Comparison of ENCODE assay signal across 18 cellular contexts in the genomic region with DNA sequence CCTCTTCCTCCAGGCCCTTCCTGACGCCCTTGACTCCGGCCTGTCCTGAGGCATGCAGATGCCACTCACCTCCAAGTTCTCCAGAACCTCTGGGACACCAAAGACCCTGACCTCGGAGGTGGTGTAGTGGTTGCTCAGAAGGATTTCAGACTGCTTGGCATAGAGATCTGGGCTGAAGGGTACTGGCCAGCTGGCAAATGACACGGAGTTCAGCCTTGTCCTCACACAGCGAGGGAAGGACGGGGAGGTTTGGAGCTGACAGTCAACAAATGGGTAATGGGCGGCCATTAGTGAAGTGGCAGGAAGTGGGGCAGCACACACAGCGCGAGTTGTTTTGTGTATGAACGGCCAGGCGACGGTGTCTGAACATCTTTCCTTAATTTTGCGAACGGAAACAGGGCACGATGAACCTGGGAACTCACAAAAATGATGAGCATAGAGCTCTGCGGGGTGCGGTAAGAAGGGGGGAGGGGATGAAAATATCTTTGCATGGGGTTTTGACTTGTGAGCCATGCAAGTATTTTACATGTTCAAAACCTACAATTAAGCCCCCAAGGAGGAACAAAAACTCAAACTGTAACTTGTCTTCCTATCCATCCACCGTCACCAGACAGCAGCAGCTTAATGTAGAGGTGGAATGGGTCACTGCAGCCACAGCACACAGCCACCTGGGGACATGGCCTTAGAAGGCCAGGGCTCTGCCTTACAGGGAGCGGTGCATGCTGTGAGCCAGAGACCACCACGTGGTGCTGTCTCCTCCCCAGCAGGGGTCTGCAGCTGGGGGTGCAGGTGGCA. TPM values are rescaled to one million over a fixed set of nuclear protein-coding genes. Genes with fewer than 3 reads are reported as not detected.
DNase-seq lines count a peak whose midpoint lies in the region; ATAC-seq and TF ChIP-seq lines count a peak whose summit lies in the region.
"Had no signal": no experiment of that assay in that cellular context is flagged by ENCODE, and none has a peak within 500 bp of the region (broad histone marks: within the 10 kb centered on the region; RNA-seq: fewer than 3 reads in every experiment).

No MANE protein-coding gene starts in this region.

- DNase-seq in GM12864 (ENCODE audit: low read depth), result peak; percentile 22
- no peak for DNase-seq in GM23338 (ENCODE audit: low spot score)
- DNase-seq in psoas muscle, result peak; percentile 9 to 42
- no peak for DNase-seq in smooth muscle cell (lab: John Stamatoyannopoulos, UW; ENCODE audit: unreplicated experiment)
- DNase-seq in GM10266 (ENCODE audit: extremely low spot score), result no peak
- DNase-seq in lower lobe of right lung, result no peak
- no peak for DNase-seq in LoVo (ENCODE audit: low spot score)
- DNase-seq: activated CD4-positive, CD25-positive, alpha-beta regulatory T cell treated with anti-CD3 and anti-CD28 coated beads, Interleukin-2, amount 50 U/mL, for 72 hours; effector memory CD4-positive, alpha-beta T cell; mesenchymal stem cell; NCI-H2029; NCI-H510A had no signal

- peaks cover 7% of the 10 kb centered on the region for H3K4me1 Mint-ChIP-seq in GM23338

- H2AFZ ChIP-seq in GM23338 (peak overlapping the region; percentile 28), smooth muscle cell (ENCODE audit: low read depth) (no peak overlapping the region)

- H3F3A ChIP-seq in GM23338 (replicated peaks; ENCODE audit: low read depth), result no peaks in the 10 kb centered on the region
- H3F3A ChIP-seq in smooth muscle cell (ENCODE audit: low read depth), result no peaks in the 10 kb centered on the region

- H4K20me1 ChIP-seq in GM23338 (replicated peaks; ENCODE audit: insufficient read depth), result 0 out of 2 replicates have a peak, but pooled peaks cover 3% of the 10 kb centered on the region
- H4K20me1 ChIP-seq in smooth muscle cell (ENCODE audit: low read depth), result no peaks in the 10 kb centered on the region

- H3K4me2 ChIP-seq in GM23338 (no peak overlapping the region), smooth muscle cell (no peak overlapping the region)

- ATAC-seq in GM23338 (no peak; the same call in 2 of the 3 replicates), psoas muscle (peak in 3 of 4 donors; percentile 2 to 10 (median 7)), lower lobe of right lung (no peak)

- no peaks in the 10 kb centered on the region; the same call in 2 of the 3 replicates for H3K36me3 Mint-ChIP-seq in GM23338 (ENCODE audit: low read depth)

- no peaks in the 10 kb centered on the region for H3K9me3 ChIP-seq in psoas muscle
- H3K9me3 ChIP-seq in smooth muscle cell (replicated peaks; ENCODE audit: low read depth), result no peaks in the 10 kb centered on the region
- H3K9me3 ChIP-seq in lower lobe of right lung, result no peaks in the 10 kb centered on the region
- H3K9me3 ChIP-seq: HAP-1, SJCRH30 had no signal

- peaks cover 8% of the 10 kb centered on the region for H3K27me3 Mint-ChIP-seq in GM23338 (ENCODE audit: insufficient read depth, low read depth, poor library complexity)

- H3K79me2 ChIP-seq in GM23338 (replicated peaks; ENCODE audit: insufficient read depth) (no peaks in the 10 kb centered on the region), smooth muscle cell (ENCODE audit: low read depth) (no peaks in the 10 kb centered on the region)

- intact Hi-C loops in psoas muscle (cut with DNase I), result no loop called here
- intact Hi-C loops in lower lobe of right lung (cut with DNase I), result no loop called here

- no peak for TF ChIP-seq CTCF in GM12864 (IDR thresholded peaks at IDR 0.05; ENCODE audit: low read depth, low read length, missing control alignments)
- no peak for TF ChIP-seq CTCF in GM23338 (conservative IDR thresholded peaks at IDR 0.05; ENCODE audit: low read depth in 2 of 2)
- no peak for TF ChIP-seq CTCF in psoas muscle (IDR thresholded peaks at IDR 0.05)
- TF ChIP-seq CTCF in smooth muscle cell (IDR thresholded peaks at IDR 0.05; ENCODE audit: borderline replicate concordance, insufficient read depth, poor library complexity, severe bottlenecking), result no peak
- no peak for TF ChIP-seq CTCF in GM10266 (IDR thresholded peaks at IDR 0.05; ENCODE audit: control insufficient read depth, insufficient read depth, low read depth, missing control alignments)
- no peak for TF ChIP-seq CTCF in lower lobe of right lung (IDR thresholded peaks at IDR 0.05)

- no peak overlapping the region for H3K27ac Mint-ChIP-seq in GM23338
- H3K27ac Mint-ChIP-seq: activated T-helper 2 cell treated with anti-CD3 and anti-CD28 coated beads, Interferon-gamma antibody, Interleukin-2, Interleukin-4, amounts not matched to agents 10 μg/mL and 5 μg/mL and 100 μg/mL, durations not matched to agents 14 hours and 24 hours and 36 hours; nephron had no signal

- no peak overlapping the region for H3K4me3 Mint-ChIP-seq in GM23338
- H3K4me3 Mint-ChIP-seq: nephron had no signal

- no peak overlapping the region for H3K9ac ChIP-seq in smooth muscle cell (ENCODE audit: low read depth)

- H3K27ac ChIP-seq in GM23338 (ENCODE audit: low read depth) (no peak overlapping the region), angular gyrus (ENCODE audit: low read depth, low read length) (peak overlapping the region; percentile 5), psoas muscle (peak overlapping the region; percentile 60), smooth muscle cell (ENCODE audit: low read depth) (no peak overlapping the region), lower lobe of right lung (no peak overlapping the region)
- H3K27ac ChIP-seq: SJCRH30 had no signal

- no peaks in the 10 kb centered on the region for H3K36me3 ChIP-seq in GM23338 (ENCODE audit: insufficient read depth)
- no peaks in the 10 kb centered on the region for H3K36me3 ChIP-seq in psoas muscle (ENCODE audit: insufficient read depth in 1 of 2, low read depth in 1 of 2)
- no peaks in the 10 kb centered on the region for H3K36me3 ChIP-seq in smooth muscle cell (ENCODE audit: low read depth)
- no peaks in the 10 kb centered on the region for H3K36me3 ChIP-seq in lower lobe of right lung
- H3K36me3 ChIP-seq: HAP-1, SJCRH30 had no signal

- H3K9me2 ChIP-seq in GM23338 (ENCODE audit: insufficient read depth), result no peaks in the 10 kb centered on the region

- peaks cover 11% of the 10 kb centered on the region; the same call in 1 of the 2 replicates for H3K27me3 ChIP-seq in GM23338 (ENCODE audit: insufficient read depth)
- no peaks in the 10 kb centered on the region for H3K27me3 ChIP-seq in psoas muscle (ENCODE audit: insufficient read depth in 3 of 3, low read length in 2 of 3)
- H3K27me3 ChIP-seq in smooth muscle cell (ENCODE audit: low read depth), result peaks cover 38% of the 10 kb centered on the region
- H3K27me3 ChIP-seq in lower lobe of right lung (ENCODE audit: low read depth), result peaks cover 15% of the 10 kb centered on the region

- H3K4me3 ChIP-seq in GM12864 (ENCODE audit: low read depth, low read length), result no peak overlapping the region
- no peak overlapping the region for H3K4me3 ChIP-seq in GM23338
- no peak overlapping the region for H3K4me3 ChIP-seq in psoas muscle
- H3K4me3 ChIP-seq in smooth muscle cell, result no peak overlapping the region
- no peak overlapping the region for H3K4me3 ChIP-seq in lower lobe of right lung
- H3K4me3 ChIP-seq: HAP-1, SJCRH30 had no signal

- 75 to 84% (median 79%) methylated on average over 20 of the region's 20 CpGs for WGBS in psoas muscle, 3 donors
- WGBS in smooth muscle cell (ENCODE audit: low lambda C conversion rate), result 91% methylated on average over 20 of the region's 20 CpGs

- H3K9me3 Mint-ChIP-seq in GM23338, result peaks cover 5% of the 10 kb centered on the region; the same call in 1 of the 3 replicates
- H3K9me3 Mint-ChIP-seq: activated T-helper 2 cell treated with anti-CD3 and anti-CD28 coated beads, Interferon-gamma antibody, Interleukin-2, Interleukin-4, amounts not matched to agents 10 μg/mL and 5 μg/mL and 100 μg/mL, durations not matched to agents 14 hours and 24 hours and 36 hours; central memory CD8-positive, alpha-beta T cell; nephron had no signal

- H3K4me1 ChIP-seq in GM23338 (ENCODE audit: insufficient read depth), result no peaks in the 10 kb centered on the region
- H3K4me1 ChIP-seq in psoas muscle, result peaks cover 33% of the 10 kb centered on the region
- no peaks in the 10 kb centered on the region for H3K4me1 ChIP-seq in smooth muscle cell (ENCODE audit: low read depth)
- no peaks in the 10 kb centered on the region for H3K4me1 ChIP-seq in lower lobe of right lung
- H3K4me1 ChIP-seq: SJCRH30 had no signal

TF ChIP-seq in GM23338, 12 proteins besides CTCF, POLR2A, EP300 and RAD21 (continues in another document):
- TF ChIP-seq CREB1 (CRISPR knock-in tag; IDR thresholded peaks at IDR 0.05; ENCODE audit: low read depth), result no peak
- TF ChIP-seq EZH2 (IDR thresholded peaks at IDR 0.05; ENCODE audit: low read depth, unreplicated experiment), result no peak
- TF ChIP-seq REST (IDR thresholded peaks at IDR 0.05; ENCODE audit: unreplicated experiment), result no peak
- TF ChIP-seq STAT1 (IDR thresholded peaks at IDR 0.05; ENCODE audit: unreplicated experiment), result no peak
- TF ChIP-seq EZH2phosphoT487 (IDR thresholded peaks at IDR 0.05; ENCODE audit: unreplicated experiment), result no peak

RNA-seq across cellular contexts. Expression of gene RPL32, which starts 43.6 kb away (rescaled TPM):
- 561 and 772 TPM in 2 replicates for total RNA-seq in GM23338 (2014; rRNA removed; shearing (Covaris generic))
- 2,550 and 2,858 TPM in 2 replicates for polyA plus RNA-seq in GM23338 (2016; fragmentation: Nextera tagmentation; extraction: Ambion mirVana)
- 1,000 to 10,000 TPM; 1,418 to 1,919 (median 1,477) TPM for total RNA-seq in psoas muscle
- polyA plus RNA-seq in psoas muscle, result 1,000 to 10,000 TPM; 2,325 to 2,939 (median 2,347) TPM
- total RNA-seq in smooth muscle cell, result 988 and 1,486 TPM in 2 replicates
- 744 and 789 TPM in 2 replicates for polyA plus RNA-seq in smooth muscle cell
- total RNA-seq in lower lobe of right lung, result 1,243 TPM

Comparison
In these comparisons a context has a peak if more than half of its experiments do, and no peak if none do; other contexts are left out.
1. DNase-seq: peak in GM12864 (single experiment) and psoas muscle (2 of 2); none in GM23338 (single experiment), smooth muscle cell (single experiment), GM10266 (single experiment), lower lobe of right lung (single experiment) and LoVo (single experiment).
2. ATAC-seq: peak in psoas muscle (3 of 4); none in GM23338 (single experiment) and lower lobe of right lung (0 of 2).
3. H3K27ac ChIP-seq: peak in angular gyrus (single experiment) and psoas muscle (single experiment); none in GM23338 (single experiment), smooth muscle cell (single experiment) and lower lobe of right lung (single experiment).